13 cellular contexts compared by ENCODE assay signal in genomic region chr6:90329397-90330077, GRCh38.
"Had no signal": no experiment of that assay in that cellular context is flagged by ENCODE, and none has a peak within 500 bp of the region (broad histone marks: within the 10 kb centered on the region; RNA-seq: fewer than 3 reads in every experiment).

No MANE protein-coding gene starts in this region.

- H3K4me3 ChIP-seq: breast epithelium, gastrocnemius medialis, sigmoid colon, spleen, thyroid gland had no signal

- ATAC-seq: gastrocnemius medialis had no signal

- H3K27me3 ChIP-seq: breast epithelium, gastrocnemius medialis, sigmoid colon, spleen, thyroid gland had no signal

- H3K4me1 ChIP-seq: breast epithelium, sigmoid colon, spleen, thyroid gland had no signal

- H3K36me3 ChIP-seq: breast epithelium, gastrocnemius medialis, sigmoid colon, spleen, thyroid gland had no signal

- H3K27me3 Mint-ChIP-seq: activated CD4-positive, alpha-beta T cell treated with anti-CD3 and anti-CD28 coated beads, Interleukin-2, amount 10 ng/mL, durations not matched to agents 7 days and 5 days had no signal

- DNase-seq: activated CD4-positive, alpha-beta T cell treated with anti-CD3 and anti-CD28 coated beads, Interleukin-2, amount 10 ng/mL, durations not matched to agents 7 days and 5 days; activated CD4-positive, CD25-positive, alpha-beta regulatory T cell; activated CD8-positive, alpha-beta memory T cell treated with anti-CD3 and anti-CD28 coated beads for 24 hours; aorta; erythroblast; gastrocnemius medialis; hippocampal formation; sigmoid colon; spleen; stimulated activated CD4-positive, alpha-beta T cell treated with anti-CD3 and anti-CD28 coated beads, Interleukin-1b, Interleukin-23, amount 100 ng/mL, for 48 hours; thyroid gland had no signal

- H3K27ac Mint-ChIP-seq: activated CD4-positive, alpha-beta T cell treated with anti-CD3 and anti-CD28 coated beads, Interleukin-2, amount 10 ng/mL, durations not matched to agents 7 days and 5 days had no signal

- H3K4me3 Mint-ChIP-seq: activated CD4-positive, alpha-beta T cell treated with anti-CD3 and anti-CD28 coated beads, Interleukin-2, amount 10 ng/mL, durations not matched to agents 7 days and 5 days; neural crest cell had no signal

- H3K27ac ChIP-seq: breast epithelium, gastrocnemius medialis, sigmoid colon, spleen, thyroid gland had no signal

- H3K9me3 ChIP-seq: breast epithelium, gastrocnemius medialis, sigmoid colon, spleen, thyroid gland had no signal
